Comparison of ENCODE assay signal across 8 cellular contexts in the genomic region with DNA sequence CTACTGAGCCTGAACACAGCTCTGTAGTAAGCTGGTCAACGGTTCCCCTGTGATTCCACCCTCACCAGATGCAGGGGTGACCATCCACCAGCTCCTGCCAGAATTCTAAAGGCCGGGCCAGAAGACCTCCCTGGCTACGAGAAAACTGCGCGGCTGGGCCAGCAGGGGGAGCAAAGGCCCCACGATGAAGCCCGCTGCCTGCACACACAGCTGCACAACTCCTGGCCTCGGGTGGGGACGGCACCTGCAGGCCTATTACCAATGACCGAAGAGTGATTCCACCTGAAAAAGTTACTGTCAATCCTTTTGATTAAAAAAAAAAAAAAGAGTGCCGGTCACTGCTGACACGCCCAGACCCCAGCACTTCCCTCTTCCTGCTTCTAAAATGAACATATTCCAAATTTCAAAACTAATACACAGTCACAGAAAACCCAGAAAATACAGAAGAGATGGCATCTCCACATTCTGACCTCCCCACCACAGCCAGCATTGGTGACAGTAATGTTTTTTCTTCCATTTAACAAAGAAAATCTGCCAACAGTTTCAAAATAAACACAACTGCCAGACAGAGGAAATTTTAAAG. TPM values are rescaled to one million over a fixed set of nuclear protein-coding genes. Genes with fewer than 3 reads are reported as not detected.
DNase-seq lines count a peak whose midpoint lies in the region; ATAC-seq and TF ChIP-seq lines count a peak whose summit lies in the region.

No MANE protein-coding gene starts in this region.

- in situ Hi-C loops in G401 (cut with HindIII; ENCODE audit: low sequenced_read_pairs): no loop called here

- WGBS in stomach, 5 donors: 9 to 16% (median 11%) methylated on average over 12 of the region's 12 CpGs

- no peaks in the 10 kb centered on the region for H3K27me3 ChIP-seq in stomach

- H3K4me1 Mint-ChIP-seq in activated T-cell treated with anti-CD3 and anti-CD28 coated beads, Interleukin-2, amount 50 U/mL, for 24 hours (ENCODE audit: low read depth): peaks cover 4% of the 10 kb centered on the region
- H3K4me1 Mint-ChIP-seq in neural crest cell: peaks cover 4% of the 10 kb centered on the region

- no TSS peak for BruUV-seq in OCI-LY7 (replicated peaks; lab: Mats Ljungman, UMichigan)

- POLR2A ChIA-PET in OCI-LY7 (lab: Charles Lee): interaction anchor here (0.6 to 1.4 kb wide), 4 partner anchors 9 to 262 kb away, joined by 3 to 7 read pairs (median 4); no protein-coding TSS in a partner anchor

- no peaks in the 10 kb centered on the region for H4K20me1 ChIP-seq in OCI-LY7 (ENCODE audit: insufficient read depth, low read length)

- H3K27me3 Mint-ChIP-seq in activated T-cell treated with anti-CD3 and anti-CD28 coated beads, Interleukin-2, amount 50 U/mL, for 24 hours: no peaks in the 10 kb centered on the region
- no peaks in the 10 kb centered on the region for H3K27me3 Mint-ChIP-seq in neural crest cell (ENCODE audit: low read depth)

- H3K4me1 ChIP-seq in OCI-LY7 (ENCODE audit: insufficient read depth, low read length, poor library complexity, severe bottlenecking): peaks cover 11% of the 10 kb centered on the region
- H3K4me1 ChIP-seq in stomach: peaks cover 4 to 9% (median 7%) of the 10 kb centered on the region in 4 donors

- no peak overlapping the region for H3K4me3 ChIP-seq in OCI-LY7 (ENCODE audit: low read depth, low read length, poor library complexity, severe bottlenecking)
- H3K4me3 ChIP-seq in fibroblast of mammary gland (ENCODE audit: control insufficient read depth, low read depth, low read length): no peak overlapping the region
- H3K4me3 ChIP-seq in stomach: no peak overlapping the region

- peak overlapping the region; percentile 16 for H3K27ac Mint-ChIP-seq in activated T-cell treated with anti-CD3 and anti-CD28 coated beads, Interleukin-2, amount 50 U/mL, for 24 hours
- no peak overlapping the region for H3K27ac Mint-ChIP-seq in neural crest cell (ENCODE audit: unreplicated experiment)

- no peaks in the 10 kb centered on the region for H3K9me3 ChIP-seq in OCI-LY7 (ENCODE audit: low read length)
- H3K9me3 ChIP-seq in stomach: no peaks in the 10 kb centered on the region

- intact Hi-C loops in OCI-LY7 (cut with micrococcal nuclease; ENCODE audit: unreplicated experiment): loop anchor here (1.0 to 2.0 kb wide), 5 partner anchors 63 to 301 kb away; a partner anchor contains a TSS
- intact Hi-C loops in stomach (cut with DNase I; ENCODE audit: low total_unique reads): loop anchor here (5.0 kb wide), 1 partner anchor 296 kb away; no protein-coding TSS in a partner anchor

- ATAC-seq in HG02798 (IDR thresholded peaks at IDR 0.05; ENCODE audit: poor library complexity, unreplicated experiment) (peak; percentile 76), GM19324 (IDR thresholded peaks at IDR 0.05; ENCODE audit: low FRiP score, unreplicated experiment) (no peak)

- H3K79me2 ChIP-seq in OCI-LY7 (ENCODE audit: insufficient read depth, low read depth, low read length): no peaks in the 10 kb centered on the region

- H3K36me3 Mint-ChIP-seq in activated T-cell treated with anti-CD3 and anti-CD28 coated beads, Interleukin-2, amount 50 U/mL, for 24 hours (ENCODE audit: low read depth): peaks cover 80% of the 10 kb centered on the region
- H3K36me3 Mint-ChIP-seq in neural crest cell (ENCODE audit: low read depth): peaks cover 5% of the 10 kb centered on the region

- H3K4me3 Mint-ChIP-seq in activated T-cell treated with anti-CD3 and anti-CD28 coated beads, Interleukin-2, amount 50 U/mL, for 24 hours: no peak overlapping the region
- H3K4me3 Mint-ChIP-seq in neural crest cell: no peak overlapping the region

- H3K4me2 ChIP-seq in OCI-LY7 (ENCODE audit: low read length): peak overlapping the region; percentile 43

- H3K27ac ChIP-seq in OCI-LY7 (ENCODE audit: low read depth, low read length, poor library complexity, severe bottlenecking) (peak overlapping the region; percentile 38), stomach (no peak overlapping the region)

- peak overlapping the region; percentile 59; the same call in 1 of the 2 replicates for H2AFZ ChIP-seq in OCI-LY7 (ENCODE audit: low read length)

- H3K36me3 ChIP-seq in OCI-LY7 (ENCODE audit: insufficient read depth, low read length) (peaks cover 42% of the 10 kb centered on the region), stomach (peaks cover 19 to 67% (median 56%) of the 10 kb centered on the region in 4 donors)

- CTCF ChIA-PET in OCI-LY7 (lab: Charles Lee; ENCODE audit: unreplicated experiment): interaction anchor here (0.6 to 1.1 kb wide), 4 partner anchors 58 to 696 kb away, joined by 3 to 4 read pairs (median 3); no protein-coding TSS in a partner anchor

- TF ChIP-seq CTCF in OCI-LY7 (conservative IDR thresholded peaks at IDR 0.05; ENCODE audit: low read length) (peak; percentile 86), fibroblast of mammary gland (conservative IDR thresholded peaks at IDR 0.05; ENCODE audit: control insufficient read depth, insufficient read depth, low read depth, low read length) (peak; percentile 67), neural crest cell (conservative IDR thresholded peaks at IDR 0.05) (peak; percentile 82), stomach (IDR thresholded peaks at IDR 0.05) (peak in 5 of 7 experiments; percentile 63 to 80 (median 71))

- no peak for TF ChIP-seq POLR2A in stomach (IDR thresholded peaks at IDR 0.05)

- TF ChIP-seq EP300 in stomach (IDR thresholded peaks at IDR 0.05): no peak

- DNase-seq in G401 (ENCODE audit: low spot score) (peak; percentile 22), OCI-LY7 (ENCODE audit: low spot score) (peak; percentile 82), fibroblast of mammary gland (ENCODE audit: low read depth) (peak; percentile 57), neural crest cell (ENCODE audit: low read depth, low spot score) (peak; percentile 57), stomach (peak; percentile 74)
- DNase-seq in activated T-cell treated with anti-CD3 and anti-CD28 coated beads, Interleukin-2, amount 50 U/mL, for 24 hours: peak; percentile 72

- no peaks in the 10 kb centered on the region for H3K9me2 ChIP-seq in OCI-LY7 (ENCODE audit: insufficient read depth, low read length)

- H3K9me3 Mint-ChIP-seq in activated T-cell treated with anti-CD3 and anti-CD28 coated beads, Interleukin-2, amount 50 U/mL, for 24 hours: no peaks in the 10 kb centered on the region
- no peaks in the 10 kb centered on the region for H3K9me3 Mint-ChIP-seq in neural crest cell

RNA-seq across cellular contexts. Expression of a gene that starts 49.8 kb away (rescaled TPM):
- total RNA-seq in G401 (2014; rRNA removed; shearing (Covaris generic)): 0.06 TPM in 1 of 2 replicates, not detected in the other
- total RNA-seq in OCI-LY7 (2014; rRNA removed; shearing (Covaris generic)): 0.13 and 0.19 TPM in 2 replicates
- total RNA-seq in OCI-LY7 (2022) (0.08 TPM in 1 of 2 replicates, not detected in the other), neural crest cell (not detected in 2 replicates), stomach (10 to 100 TPM in 4 of 5 donors, 1 to 10 TPM in 1; 9.0 to 36.2 (median 13.2) TPM)
- polyA plus RNA-seq in stomach: 10 to 100 TPM in 2 of 3 donors, 1 to 10 TPM in 1; 8.7 to 37.6 (median 29.2) TPM

Comparison
In these comparisons a context has a peak if more than half of its experiments do, and no peak if none do; other contexts are left out.
1. DNase-seq: peak in every context shown above with its lines; median percentile 82 in OCI-LY7; 74 in stomach; 72 in activated T-cell treated with anti-CD3 and anti-CD28 coated beads, Interleukin-2, amount 50 U/mL, for 24 hours; 57 in fibroblast of mammary gland; 57 in neural crest cell; 22 in G401.